Comparison of ENCODE assay signal across 20 cellular contexts in the genomic region with DNA sequence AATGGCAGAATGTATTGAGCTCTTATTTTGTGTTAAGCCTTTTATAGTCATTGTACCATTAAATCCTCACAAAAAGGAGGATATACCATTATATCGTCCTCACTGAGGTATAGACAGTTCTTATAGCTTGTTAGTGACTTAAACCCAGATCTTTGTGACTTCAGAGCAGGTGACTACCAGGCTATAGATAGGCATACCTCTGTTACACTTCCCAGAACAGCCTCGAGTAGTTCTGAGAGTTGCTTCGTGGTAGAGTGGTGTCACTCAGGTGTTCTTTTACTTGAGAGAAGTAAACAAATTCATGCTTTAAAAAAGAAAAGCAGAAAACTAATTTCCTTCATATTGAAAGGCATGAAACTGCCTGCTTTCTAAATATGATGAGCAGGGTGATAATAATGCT.
"Had no signal": no experiment of that assay in that cellular context is flagged by ENCODE, and none has a peak within 500 bp of the region (broad histone marks: within the 10 kb centered on the region; RNA-seq: fewer than 3 reads in every experiment).

No MANE protein-coding gene starts in this region.

- ATAC-seq: heart left ventricle; mucosa of descending colon; natural killer cell treated with Interleukin-12 subunit alpha and Interleukin-12 subunit beta and Interleukin-15 and Interleukin-18, amount 100 ng/mL, for 72 hours; right cardiac atrium had no signal

- FAIRE-seq: islet of Langerhans, small intestine had no signal

- DNase-seq: activated CD4-positive, alpha-beta memory T cell treated with anti-CD3 and anti-CD28 coated beads for 36 hours; amygdala; cortex of kidney; effector CD8-positive, alpha-beta T cell; foreskin melanocyte; heart left ventricle; mammary epithelial cell; mucosa of descending colon; nucleus accumbens; right cardiac atrium; small intestine; thyroid gland; uterus had no signal

- H3K27ac ChIP-seq: heart left ventricle, thyroid gland, uterus had no signal

- H3K4me3 Mint-ChIP-seq: activated CD4-positive, alpha-beta memory T cell treated with anti-CD3 and anti-CD28 coated beads for 36 hours; activated naive CD4-positive, alpha-beta T cell treated with anti-CD3 and anti-CD28 coated beads, Interleukin-2, amount 50 U/mL, for 24 hours; brain; central memory CD8-positive, alpha-beta T cell; natural killer cell treated with Interleukin-12 subunit alpha and Interleukin-12 subunit beta and Interleukin-15 and Interleukin-18, amount 100 ng/mL, for 72 hours had no signal

- H3K36me3 ChIP-seq: thyroid gland, uterus had no signal

- H3K27ac Mint-ChIP-seq: activated CD4-positive, alpha-beta memory T cell treated with anti-CD3 and anti-CD28 coated beads for 36 hours; activated naive CD4-positive, alpha-beta T cell treated with anti-CD3 and anti-CD28 coated beads, Interleukin-2, amount 50 U/mL, for 24 hours; activated T-helper 2 cell treated with anti-CD3 and anti-CD28 coated beads, Interferon-gamma antibody, Interleukin-2, Interleukin-4, amounts not matched to agents 10 μg/mL and 5 μg/mL and 100 μg/mL, durations not matched to agents 14 hours and 24 hours and 36 hours; brain; natural killer cell treated with Interleukin-12 subunit alpha and Interleukin-12 subunit beta and Interleukin-15 and Interleukin-18, amount 100 ng/mL, for 72 hours had no signal

- H3K4me3 ChIP-seq: heart left ventricle, mucosa of descending colon, thyroid gland, uterus had no signal

- H3K9me3 ChIP-seq: mucosa of descending colon, thyroid gland, uterus had no signal

- H3K4me1 ChIP-seq: thyroid gland, uterus had no signal

- H3K27me3 Mint-ChIP-seq: activated CD4-positive, alpha-beta memory T cell treated with anti-CD3 and anti-CD28 coated beads for 36 hours; activated naive CD4-positive, alpha-beta T cell treated with anti-CD3 and anti-CD28 coated beads, Interleukin-2, amount 50 U/mL, for 24 hours; brain; central memory CD8-positive, alpha-beta T cell; natural killer cell treated with Interleukin-12 subunit alpha and Interleukin-12 subunit beta and Interleukin-15 and Interleukin-18, amount 100 ng/mL, for 72 hours; progenitor cell of endocrine pancreas had no signal

- H3K27me3 ChIP-seq: heart left ventricle, thyroid gland, uterus had no signal

- H3K4me1 Mint-ChIP-seq: activated naive CD4-positive, alpha-beta T cell treated with anti-CD3 and anti-CD28 coated beads, Interleukin-2, amount 50 U/mL, for 24 hours had no signal

- H3K9me3 Mint-ChIP-seq: activated CD4-positive, alpha-beta memory T cell treated with anti-CD3 and anti-CD28 coated beads for 36 hours; activated naive CD4-positive, alpha-beta T cell treated with anti-CD3 and anti-CD28 coated beads, Interleukin-2, amount 50 U/mL, for 24 hours; activated T-helper 2 cell treated with anti-CD3 and anti-CD28 coated beads, Interferon-gamma antibody, Interleukin-2, Interleukin-4, amounts not matched to agents 10 μg/mL and 5 μg/mL and 100 μg/mL, durations not matched to agents 14 hours and 24 hours and 36 hours; central memory CD8-positive, alpha-beta T cell; natural killer cell treated with Interleukin-12 subunit alpha and Interleukin-12 subunit beta and Interleukin-15 and Interleukin-18, amount 100 ng/mL, for 72 hours had no signal
